10 cellular contexts compared by ENCODE assay signal in genomic region chr10:110399163-110400094, GRCh38.
DNase-seq lines count a peak whose midpoint lies in the region; ATAC-seq and TF ChIP-seq lines count a peak whose summit lies in the region.
"Had no signal": no experiment of that assay in that cellular context is flagged by ENCODE, and none has a peak within 500 bp of the region (broad histone marks: within the 10 kb centered on the region; RNA-seq: fewer than 3 reads in every experiment).

No MANE protein-coding gene starts in this region.

- H3K4me3 ChIP-seq in HEK293 (ENCODE audit: low read depth, low read length) (no peak overlapping the region), WI38 (ENCODE audit: low read depth, low read length) (peak overlapping the region; percentile 30), smooth muscle cell (no peak overlapping the region)

- H3K27ac ChIP-seq in HEK293 (ENCODE audit: extremely low read depth, low read depth, low read length) (no peak overlapping the region), foreskin keratinocyte (peak overlapping the region; percentile 94), smooth muscle cell (ENCODE audit: low read depth) (peak overlapping the region; percentile 94)

- 55% methylated on average over 9 of the region's 9 CpGs for WGBS in smooth muscle cell (ENCODE audit: low lambda C conversion rate)

- H3K27me3 ChIP-seq in foreskin keratinocyte (no peaks in the 10 kb centered on the region), smooth muscle cell (ENCODE audit: low read depth) (no peaks in the 10 kb centered on the region)

- H3K9me3 Mint-ChIP-seq in stimulated activated naive B cell treated with anti-CD40 and anti-IgM and Interleukin-4, amounts not matched to agents 10 μg/mL and 1 μg/mL and 100 μg/mL, for 72 hours = no peaks in the 10 kb centered on the region
- H3K9me3 Mint-ChIP-seq: T-cell had no signal

- H3K36me3 ChIP-seq in HEK293 (ENCODE audit: control insufficient read depth in 2 of 2, insufficient read depth in 1 of 2, low read length in 2 of 2) (no peaks in the 10 kb centered on the region), smooth muscle cell (ENCODE audit: low read depth) (no peaks in the 10 kb centered on the region)

- no peaks in the 10 kb centered on the region for H3K36me3 Mint-ChIP-seq in stimulated activated naive B cell treated with anti-CD40 and anti-IgM and Interleukin-4, amounts not matched to agents 10 μg/mL and 1 μg/mL and 100 μg/mL, for 72 hours
- H3K36me3 Mint-ChIP-seq: T-cell had no signal

- no peaks in the 10 kb centered on the region for H3K9me3 ChIP-seq in HEK293 (ENCODE audit: control insufficient read depth, insufficient read depth, low read depth, low read length)
- H3K9me3 ChIP-seq in smooth muscle cell (replicated peaks; ENCODE audit: low read depth) = no peaks in the 10 kb centered on the region

- no peaks in the 10 kb centered on the region for H3F3A ChIP-seq in smooth muscle cell (ENCODE audit: low read depth)

- H3K4me2 ChIP-seq in smooth muscle cell = peak overlapping the region; percentile 80

- DNase-seq in foreskin keratinocyte (peak; percentile 99 to 100), smooth muscle cell (lab: John Stamatoyannopoulos, UW; ENCODE audit: unreplicated experiment) (no peak), NCI-H2107 treated with DMSO at 0.1 percent for 48 hours (lab: John Stamatoyannopoulos, UW; ENCODE audit: unreplicated experiment) (no peak)
- DNase-seq in stimulated activated naive B cell treated with anti-CD40 and anti-IgM and Interleukin-4, amounts not matched to agents 10 μg/mL and 1 μg/mL and 100 μg/mL, for 72 hours = no peak
- DNase-seq in stimulated activated naive CD4-positive, alpha-beta T cell treated with Interleukin-2 at 50 U/mL for 16 hours (lab: John Stamatoyannopoulos, UW) = no peak
- DNase-seq: nucleus accumbens, T-cell had no signal

- H4K20me1 ChIP-seq in smooth muscle cell (ENCODE audit: low read depth) = no peaks in the 10 kb centered on the region

- peaks cover 15 to 35% of the 10 kb centered on the region in 2 donors for H3K4me1 Mint-ChIP-seq in stimulated activated naive B cell treated with anti-CD40 and anti-IgM and Interleukin-4, amounts not matched to agents 10 μg/mL and 1 μg/mL and 100 μg/mL, for 72 hours

- POLR2A ChIA-PET in HEK293 (lab: Yijun Ruan, JAX) = no interaction called here

- no peak overlapping the region for H3K4me3 Mint-ChIP-seq in stimulated activated naive B cell treated with anti-CD40 and anti-IgM and Interleukin-4, amounts not matched to agents 10 μg/mL and 1 μg/mL and 100 μg/mL, for 72 hours
- H3K4me3 Mint-ChIP-seq: T-cell had no signal

- no peaks in the 10 kb centered on the region for H3K79me2 ChIP-seq in smooth muscle cell (ENCODE audit: low read depth)

- ATAC-seq in foreskin keratinocyte = peak; percentile 77
- no peak for ATAC-seq in stimulated activated naive B cell treated with anti-CD40 and anti-IgM and Interleukin-4, amounts not matched to agents 10 μg/mL and 1 μg/mL and 100 μg/mL, for 72 hours (replicated peaks)
- no peak for ATAC-seq in HG02981 (IDR thresholded peaks at IDR 0.05; ENCODE audit: unreplicated experiment)
- ATAC-seq: T-cell had no signal

- TF ChIP-seq CTCF in HEK293 (tag by site-specific recombination; IDR thresholded peaks at IDR 0.05) = no peak
- TF ChIP-seq CTCF in WI38 (IDR thresholded peaks at IDR 0.05; ENCODE audit: low read depth, low read length) = no peak
- TF ChIP-seq CTCF in foreskin keratinocyte (conservative IDR thresholded peaks at IDR 0.05) = peak; percentile 40
- TF ChIP-seq CTCF in smooth muscle cell (IDR thresholded peaks at IDR 0.05; ENCODE audit: borderline replicate concordance, insufficient read depth, poor library complexity, severe bottlenecking) = no peak

- H3K27ac Mint-ChIP-seq in stimulated activated naive B cell treated with anti-CD40 and anti-IgM and Interleukin-4, amounts not matched to agents 10 μg/mL and 1 μg/mL and 100 μg/mL, for 72 hours = no peak overlapping the region
- H3K27ac Mint-ChIP-seq: T-cell had no signal

- peak overlapping the region; percentile 88 for H3K9ac ChIP-seq in smooth muscle cell (ENCODE audit: low read depth)

- no peak overlapping the region for H2AFZ ChIP-seq in smooth muscle cell (ENCODE audit: low read depth)

- peaks cover 0 to 4% of the 10 kb centered on the region in 2 donors for H3K27me3 Mint-ChIP-seq in stimulated activated naive B cell treated with anti-CD40 and anti-IgM and Interleukin-4, amounts not matched to agents 10 μg/mL and 1 μg/mL and 100 μg/mL, for 72 hours

- H3K4me1 ChIP-seq in HEK293 (ENCODE audit: control insufficient read depth, insufficient read depth, low read length) (no peaks in the 10 kb centered on the region), foreskin keratinocyte (peaks cover 26% of the 10 kb centered on the region), smooth muscle cell (ENCODE audit: low read depth) (peaks cover 10% of the 10 kb centered on the region)

- CTCF ChIA-PET in HEK293 (lab: Yijun Ruan, JAX) = interaction anchor here (0.6 kb wide), 2 partner anchors 45 to 1725 kb away, joined by 3 to 4 read pairs; no protein-coding TSS in a partner anchor

TF ChIP-seq in HEK293, 187 proteins besides CTCF, POLR2A, EP300 and RAD21:
- TF ChIP-seq ZNF768 (tag by site-specific recombination; IDR thresholded peaks at IDR 0.05) (peak; percentile 83; the same call in 1 of the 2 replicates), HOXD13 (CRISPR knock-in tag; IDR thresholded peaks at IDR 0.05; ENCODE audit: borderline replicate concordance) (no peak)
TF ChIP-seq in HEK293: peak in this region for 1.

Comparison
In these comparisons a context has a peak if more than half of its experiments do, and no peak if none do; other contexts are left out.
1. DNase-seq: peak in foreskin keratinocyte (2 of 2); none in smooth muscle cell (single experiment), stimulated activated naive B cell treated with anti-CD40 and anti-IgM and Interleukin-4, amounts not matched to agents 10 μg/mL and 1 μg/mL and 100 μg/mL, for 72 hours (single experiment), NCI-H2107 treated with DMSO at 0.1 percent for 48 hours (single experiment) and stimulated activated naive CD4-positive, alpha-beta T cell treated with Interleukin-2 at 50 U/mL for 16 hours (single experiment).